17 cellular contexts compared by ENCODE assay signal in genomic region chr7:83697814-83698530, GRCh38. TPM values are rescaled to one million over a fixed set of nuclear protein-coding genes. Genes with fewer than 3 reads are reported as not detected.
DNase-seq lines count a peak whose midpoint lies in the region; ATAC-seq and TF ChIP-seq lines count a peak whose summit lies in the region.
"Had no signal": no experiment of that assay in that cellular context is flagged by ENCODE, and none has a peak within 500 bp of the region (broad histone marks: within the 10 kb centered on the region; RNA-seq: fewer than 3 reads in every experiment).

No MANE protein-coding gene starts in this region.

- no peaks in the 10 kb centered on the region for H3K36me3 ChIP-seq in HAP-1 (replicated peaks)
- no peaks in the 10 kb centered on the region for H3K36me3 ChIP-seq in endodermal cell (ENCODE audit: control insufficient read depth, insufficient read depth, low read length)
- no peaks in the 10 kb centered on the region for H3K36me3 ChIP-seq in neural progenitor cell
- H3K36me3 ChIP-seq in psoas muscle (ENCODE audit: insufficient read depth in 1 of 2, low read depth in 1 of 2) = no peaks in the 10 kb centered on the region
- H3K36me3 ChIP-seq: MG63 had no signal

- H3K27ac Mint-ChIP-seq in endodermal cell = peak overlapping the region; percentile 4
- no peak overlapping the region for H3K27ac Mint-ChIP-seq in neural progenitor cell
- H3K27ac Mint-ChIP-seq: CD8-positive, alpha-beta memory T cell had no signal

- no peak for TF ChIP-seq CTCF in endodermal cell (conservative IDR thresholded peaks at IDR 0.05)
- TF ChIP-seq CTCF in neural progenitor cell (IDR thresholded peaks at IDR 0.05) = no peak
- TF ChIP-seq CTCF in psoas muscle (IDR thresholded peaks at IDR 0.05) = no peak
- TF ChIP-seq CTCF in dorsolateral prefrontal cortex (IDR thresholded peaks at IDR 0.05 in 54 of 56, conservative IDR thresholded peaks at IDR 0.05 in 2 of 56; ENCODE audit: low read depth in 1 of 56, partially characterized antibody in 56 of 56) = no peak

- H3K9me3 ChIP-seq in HAP-1 = no peaks in the 10 kb centered on the region
- H3K9me3 ChIP-seq in endodermal cell (ENCODE audit: control insufficient read depth, low read length) = no peaks in the 10 kb centered on the region
- no peaks in the 10 kb centered on the region for H3K9me3 ChIP-seq in neural progenitor cell (ENCODE audit: low read depth)
- H3K9me3 ChIP-seq in psoas muscle = no peaks in the 10 kb centered on the region
- H3K9me3 ChIP-seq: MG63 had no signal

- H3K4me2 ChIP-seq in neural progenitor cell = peak overlapping the region; percentile 25

- H3K4me1 Mint-ChIP-seq in endodermal cell (peaks cover 43% of the 10 kb centered on the region), neural progenitor cell (peaks cover 32% of the 10 kb centered on the region)
- H3K4me1 Mint-ChIP-seq: CD8-positive, alpha-beta memory T cell had no signal

- H3K36me3 Mint-ChIP-seq in endodermal cell (ENCODE audit: low read depth) (no peaks in the 10 kb centered on the region), neural progenitor cell (peaks cover 2% of the 10 kb centered on the region)
- H3K36me3 Mint-ChIP-seq: CD8-positive, alpha-beta memory T cell had no signal

- H3K27me3 Mint-ChIP-seq in endodermal cell (ENCODE audit: insufficient read depth) (peaks cover 6% of the 10 kb centered on the region), neural progenitor cell (ENCODE audit: insufficient read depth, low read depth) (peaks cover 2% of the 10 kb centered on the region)
- H3K27me3 Mint-ChIP-seq: CD8-positive, alpha-beta memory T cell had no signal

- peaks cover 66% of the 10 kb centered on the region for H3K4me1 ChIP-seq in HAP-1
- peaks cover 30% of the 10 kb centered on the region for H3K4me1 ChIP-seq in endodermal cell (ENCODE audit: control insufficient read depth, insufficient read depth, low read length)
- peaks cover 47% of the 10 kb centered on the region for H3K4me1 ChIP-seq in neural progenitor cell
- H3K4me1 ChIP-seq in psoas muscle = no peaks in the 10 kb centered on the region

- no peaks in the 10 kb centered on the region for H3K79me2 ChIP-seq in neural progenitor cell (ENCODE audit: low read depth)

- no peak overlapping the region for H3K4me3 ChIP-seq in HAP-1
- H3K4me3 ChIP-seq in endodermal cell (ENCODE audit: low read length) = no peak overlapping the region
- H3K4me3 ChIP-seq in neural progenitor cell = no peak overlapping the region
- no peak overlapping the region for H3K4me3 ChIP-seq in psoas muscle
- H3K4me3 ChIP-seq in dorsolateral prefrontal cortex = no peak overlapping the region
- H3K4me3 ChIP-seq: MG63 had no signal

- H3K27me3 ChIP-seq in HAP-1 (ENCODE audit: low read depth) (no peaks in the 10 kb centered on the region), endodermal cell (ENCODE audit: control insufficient read depth, insufficient read depth, low read length, poor library complexity, severe bottlenecking) (no peaks in the 10 kb centered on the region), neural progenitor cell (no peaks in the 10 kb centered on the region), psoas muscle (ENCODE audit: insufficient read depth in 3 of 3, low read length in 2 of 3) (no peaks in the 10 kb centered on the region), dorsolateral prefrontal cortex (no peaks in the 10 kb centered on the region)
- H3K27me3 ChIP-seq: MG63 had no signal

- DNase-seq in HAP-1 (ENCODE audit: low spot score in 2 of 2) = peak; percentile 41 to 95
- peak; percentile 89 for DNase-seq in SK-MEL-5 (ENCODE audit: low read depth, low spot score)
- DNase-seq in endodermal cell = no peak
- DNase-seq in neural progenitor cell (ENCODE audit: low spot score) = no peak
- no peak for DNase-seq in NCI-H1092 (lab: John Stamatoyannopoulos, UW)
- DNase-seq in kidney tubule cell (ENCODE audit: low spot score) = no peak
- DNase-seq in psoas muscle = no peak
- DNase-seq in dorsolateral prefrontal cortex = no peak
- DNase-seq: CD8-positive, alpha-beta memory T cell; MG63; NCI-H1436; NCI-H187 treated with DMSO at 0.1 percent for 48 hours; NCI-H2107; NCI-H748 treated with DMSO at 0.1 percent for 48 hours; SIG-M5 had no signal

- peak overlapping the region; percentile 89 for H2AFZ ChIP-seq in neural progenitor cell (replicated peaks)

- intact Hi-C loops in psoas muscle (cut with DNase I) (no loop called here), dorsolateral prefrontal cortex (cut with DNase I) (no loop called here)

- H3F3A ChIP-seq in neural progenitor cell (ENCODE audit: low read depth) = peaks cover 40% of the 10 kb centered on the region

- H3K27ac ChIP-seq in endodermal cell (ENCODE audit: low read depth, low read length) (peak overlapping the region; percentile 69), neural progenitor cell (no peak overlapping the region), psoas muscle (no peak overlapping the region), dorsolateral prefrontal cortex (no peak overlapping the region)
- H3K27ac ChIP-seq: C4-2B had no signal

- H3K9me3 Mint-ChIP-seq in endodermal cell (peaks cover 5% of the 10 kb centered on the region), neural progenitor cell (peaks cover 2% of the 10 kb centered on the region)

- H4K20me1 ChIP-seq in neural progenitor cell (ENCODE audit: low read depth) = no peaks in the 10 kb centered on the region

- H3K4me3 Mint-ChIP-seq in endodermal cell (no peak overlapping the region), neural progenitor cell (no peak overlapping the region)
- H3K4me3 Mint-ChIP-seq: CD8-positive, alpha-beta memory T cell had no signal

- H3K9ac ChIP-seq in endodermal cell (ENCODE audit: extremely low read depth, low read length, poor library complexity, severe bottlenecking) = no peak overlapping the region
- no peak overlapping the region for H3K9ac ChIP-seq in neural progenitor cell

- no peak for ATAC-seq in psoas muscle
- ATAC-seq: HCT116 had no signal

- in situ Hi-C loops in HAP-1 (cut with MboI; ENCODE audit: low sequenced_read_pairs) (no loop called here), SK-MEL-5 (cut with HindIII; ENCODE audit: low pct_unique_long_range_greater_than_20kb, low sequenced_read_pairs) (no loop called here)

- 76 to 91% methylated on average over 4 to 5 of the region's 5 CpGs for WGBS in endodermal cell (ENCODE audit: insufficient coverage in 1 of 2, insufficient read length in 1 of 2), 2 experiments
- 58 to 66% (median 62%) methylated on average over 5 of the region's 5 CpGs for WGBS in psoas muscle, 3 donors

RNA-seq across cellular contexts. Expression of gene SEMA3E, which starts 49.0 kb away (rescaled TPM):
- 4.1 and 6.8 TPM in 2 replicates for total RNA-seq in SK-MEL-5 (2014; rRNA removed; shearing (Covaris generic))
- 2.9 and 3.8 TPM in 2 replicates for polyA plus RNA-seq in SK-MEL-5 (2015; cell fraction: cytosol; rRNA removed)
- 0.73 and 3.0 TPM in 2 replicates for polyA plus RNA-seq in SK-MEL-5 (2015; cell fraction: nucleus; rRNA removed)
- total RNA-seq in endodermal cell (100 to 1,000 TPM; 339 to 438 TPM), neural progenitor cell (ENCODE audit: low replicate concordance) (2.0 and 5.5 TPM in 2 replicates), psoas muscle (under 1 TPM; 0.27 to 0.46 (median 0.38) TPM), dorsolateral prefrontal cortex (10 to 100 TPM in 89 of 120 experiments, 1 to 10 TPM in 30, under 1 TPM in 1; 0.98 to 29.5 (median 13.9) TPM)
- 9.2 TPM for polyA plus RNA-seq in endodermal cell (2013, experiment 1 of 2)
- 11.0 TPM for polyA plus RNA-seq in endodermal cell (2013, experiment 2 of 2)
- polyA plus RNA-seq in psoas muscle = under 1 TPM; 0.04 to 0.09 (median 0.04) TPM
- total RNA-seq: CD8-positive, alpha-beta memory T cell had no signal
- polyA plus RNA-seq: CD8-positive, alpha-beta memory T cell had no signal

Comparison
In these comparisons a context has a peak if more than half of its experiments do, and no peak if none do; other contexts are left out.
1. DNase-seq: peak in HAP-1 (2 of 2) and SK-MEL-5 (single experiment); none in endodermal cell (single experiment), neural progenitor cell (single experiment), NCI-H1092 (single experiment), kidney tubule cell (single experiment), psoas muscle (0 of 2) and dorsolateral prefrontal cortex (0 of 10).
2. RNA of gene SEMA3E, which starts 49.0 kb away (total RNA-seq): 339 to 438 TPM in endodermal cell; 0.98 to 29.5 TPM in dorsolateral prefrontal cortex, 2.0 to 5.5 TPM in neural progenitor cell, 4.1 to 6.8 TPM in SK-MEL-5 and 0.27 to 0.46 TPM in psoas muscle; every median in the first group is over 10 times any median in the second.